In genomic region chr3:64213224-64213893, GRCh38 we compare ENCODE assay signal across 1 cellular context.
TF ChIP-seq lines count a peak whose summit lies in the region.

No MANE protein-coding gene starts in this region.

TF ChIP-seq in HepG2, 621 proteins besides CTCF, POLR2A, EP300 and RAD21 (continued from another document):
- no peak for TF ChIP-seq ZFP91 (CRISPR knock-in tag; IDR thresholded peaks at IDR 0.05; ENCODE audit: borderline replicate concordance)
